2 cellular contexts compared by ENCODE assay signal in the genomic region with DNA sequence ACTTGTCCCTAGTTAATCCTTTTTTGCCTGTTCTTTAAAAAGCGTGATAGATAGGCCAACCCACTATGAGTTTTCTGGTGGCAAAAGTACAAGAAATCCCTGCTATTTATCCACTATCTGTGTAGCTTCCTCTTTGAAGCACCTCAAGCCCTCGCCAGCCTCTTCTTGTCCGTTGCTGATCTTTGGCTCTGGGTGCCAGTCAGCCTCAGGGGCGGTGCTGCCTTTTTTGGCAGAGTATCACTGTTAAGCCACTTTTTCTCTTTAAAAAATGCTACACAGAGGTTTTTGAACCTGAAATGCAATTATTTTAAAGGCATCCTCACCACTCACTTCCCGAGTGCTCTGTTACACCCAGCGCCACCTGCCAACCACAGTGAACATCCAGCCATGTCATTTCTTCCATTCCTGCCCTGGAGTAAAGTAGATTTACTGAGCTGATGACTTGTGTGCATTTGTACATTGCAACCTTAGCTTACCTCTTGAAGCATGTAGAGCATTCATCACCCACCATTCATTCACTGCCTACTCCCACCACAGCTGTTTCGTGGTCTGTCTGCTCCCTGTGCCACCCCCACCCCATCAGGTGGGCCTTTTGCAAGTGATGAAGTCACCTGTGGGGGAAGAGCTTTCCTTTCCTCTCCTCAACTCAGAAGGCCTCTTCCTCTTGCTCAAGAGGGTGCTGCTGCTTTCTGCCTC.
TF ChIP-seq lines count a peak whose summit lies in the region.

No MANE protein-coding gene starts in this region.

TF ChIP-seq in liver, 16 proteins besides CTCF, POLR2A, EP300 and RAD21 (continued from another document):
- TF ChIP-seq, protein P1, sequence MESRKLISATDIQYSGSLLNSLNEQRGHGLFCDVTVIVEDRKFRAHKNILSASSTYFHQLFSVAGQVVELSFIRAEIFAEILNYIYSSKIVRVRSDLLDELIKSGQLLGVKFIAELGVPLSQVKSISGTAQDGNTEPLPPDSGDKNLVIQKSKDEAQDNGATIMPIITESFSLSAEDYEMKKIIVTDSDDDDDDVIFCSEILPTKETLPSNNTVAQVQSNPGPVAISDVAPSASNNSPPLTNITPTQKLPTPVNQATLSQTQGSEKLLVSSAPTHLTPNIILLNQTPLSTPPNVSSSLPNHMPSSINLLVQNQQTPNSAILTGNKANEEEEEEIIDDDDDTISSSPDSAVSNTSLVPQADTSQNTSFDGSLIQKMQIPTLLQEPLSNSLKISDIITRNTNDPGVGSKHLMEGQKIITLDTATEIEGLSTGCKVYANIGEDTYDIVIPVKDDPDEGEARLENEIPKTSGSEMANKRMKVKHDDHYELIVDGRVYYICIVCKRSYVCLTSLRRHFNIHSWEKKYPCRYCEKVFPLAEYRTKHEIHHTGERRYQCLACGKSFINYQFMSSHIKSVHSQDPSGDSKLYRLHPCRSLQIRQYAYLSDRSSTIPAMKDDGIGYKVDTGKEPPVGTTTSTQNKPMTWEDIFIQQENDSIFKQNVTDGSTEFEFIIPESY (IDR thresholded peaks at IDR 0.05) = no peak
- TF ChIP-seq JUND (IDR thresholded peaks at IDR 0.05) (no peak), HNF4G (IDR thresholded peaks at IDR 0.05) (no peak), TAF1 (conservative IDR thresholded peaks at IDR 0.05) (no peak), YY1 (IDR thresholded peaks at IDR 0.05) (no peak), NR2F2 (IDR thresholded peaks at IDR 0.05) (no peak), REST (IDR thresholded peaks at IDR 0.05) (no peak), HNF4A (conservative IDR thresholded peaks at IDR 0.05) (peak; percentile 41 to 56), GABPA (IDR thresholded peaks at IDR 0.05 in 1 of 2, conservative IDR thresholded peaks at IDR 0.05 in 1 of 2) (no peak), SP1 (IDR thresholded peaks at IDR 0.05) (no peak)
- TF ChIP-seq, protein P2, sequence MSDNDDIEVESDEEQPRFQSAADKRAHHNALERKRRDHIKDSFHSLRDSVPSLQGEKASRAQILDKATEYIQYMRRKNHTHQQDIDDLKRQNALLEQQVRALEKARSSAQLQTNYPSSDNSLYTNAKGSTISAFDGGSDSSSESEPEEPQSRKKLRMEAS (IDR thresholded peaks at IDR 0.05) = no peak

TF ChIP-seq in HepG2, 621 proteins besides CTCF, POLR2A, EP300 and RAD21:
- TF ChIP-seq, protein P3, sequence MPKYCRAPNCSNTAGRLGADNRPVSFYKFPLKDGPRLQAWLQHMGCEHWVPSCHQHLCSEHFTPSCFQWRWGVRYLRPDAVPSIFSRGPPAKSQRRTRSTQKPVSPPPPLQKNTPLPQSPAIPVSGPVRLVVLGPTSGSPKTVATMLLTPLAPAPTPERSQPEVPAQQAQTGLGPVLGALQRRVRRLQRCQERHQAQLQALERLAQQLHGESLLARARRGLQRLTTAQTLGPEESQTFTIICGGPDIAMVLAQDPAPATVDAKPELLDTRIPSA (CRISPR knock-in tag; IDR thresholded peaks at IDR 0.05; ENCODE audit: borderline replicate concordance) = no peak
- TF ChIP-seq NFKB2 (CRISPR knock-in tag; IDR thresholded peaks at IDR 0.05; ENCODE audit: borderline replicate concordance) = no peak
- TF ChIP-seq XRCC5 (optimal IDR thresholded peaks at IDR 0.05; ENCODE audit: low read length) = no peak
- TF ChIP-seq, protein P4, sequence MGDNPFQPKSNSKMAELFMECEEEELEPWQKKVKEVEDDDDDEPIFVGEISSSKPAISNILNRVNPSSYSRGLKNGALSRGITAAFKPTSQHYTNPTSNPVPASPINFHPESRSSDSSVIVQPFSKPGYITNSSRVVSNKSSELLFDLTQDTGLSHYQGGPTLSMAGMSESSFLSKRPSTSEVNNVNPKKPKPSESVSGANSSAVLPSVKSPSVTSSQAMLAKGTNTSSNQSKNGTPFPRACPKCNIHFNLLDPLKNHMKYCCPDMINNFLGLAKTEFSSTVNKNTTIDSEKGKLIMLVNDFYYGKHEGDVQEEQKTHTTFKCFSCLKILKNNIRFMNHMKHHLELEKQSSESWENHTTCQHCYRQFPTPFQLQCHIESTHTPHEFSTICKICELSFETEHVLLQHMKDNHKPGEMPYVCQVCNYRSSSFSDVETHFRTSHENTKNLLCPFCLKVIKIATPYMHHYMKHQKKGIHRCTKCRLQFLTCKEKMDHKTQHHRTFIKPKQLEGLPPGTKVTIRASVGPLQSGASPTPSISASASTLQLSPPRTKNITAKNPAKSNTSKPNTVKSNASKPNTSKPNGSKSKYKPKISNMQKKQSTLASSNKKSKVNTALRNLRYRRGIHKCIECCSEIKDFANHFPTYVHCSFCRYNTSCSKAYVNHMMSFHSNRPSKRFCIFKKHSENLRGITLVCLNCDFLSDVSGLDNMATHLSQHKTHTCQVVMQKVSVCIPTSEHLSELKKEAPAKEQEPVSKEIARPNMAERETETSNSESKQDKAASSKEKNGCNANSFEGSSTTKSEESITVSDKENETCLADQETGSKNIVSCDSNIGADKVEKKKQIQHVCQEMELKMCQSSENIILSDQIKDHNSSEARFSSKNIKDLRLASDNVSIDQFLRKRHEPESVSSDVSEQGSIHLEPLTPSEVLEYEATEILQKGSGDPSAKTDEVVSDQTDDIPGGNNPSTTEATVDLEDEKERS (CRISPR knock-in tag; IDR thresholded peaks at IDR 0.05) = no peak
- TF ChIP-seq ZNF292 (CRISPR knock-in tag; IDR thresholded peaks at IDR 0.05; ENCODE audit: borderline replicate concordance, low read depth) = no peak
- no peak for TF ChIP-seq MLXIP (CRISPR knock-in tag; IDR thresholded peaks at IDR 0.05; ENCODE audit: borderline replicate concordance)
- no peak for TF ChIP-seq SRY (CRISPR knock-in tag; IDR thresholded peaks at IDR 0.05)
- no peak for TF ChIP-seq ZNF430 (CRISPR knock-in tag; IDR thresholded peaks at IDR 0.05)
- TF ChIP-seq ZNF251 (CRISPR knock-in tag; IDR thresholded peaks at IDR 0.05) = no peak
- TF ChIP-seq SNAPC5 (CRISPR knock-in tag; IDR thresholded peaks at IDR 0.05; ENCODE audit: borderline replicate concordance) = no peak
- TF ChIP-seq, protein P5, sequence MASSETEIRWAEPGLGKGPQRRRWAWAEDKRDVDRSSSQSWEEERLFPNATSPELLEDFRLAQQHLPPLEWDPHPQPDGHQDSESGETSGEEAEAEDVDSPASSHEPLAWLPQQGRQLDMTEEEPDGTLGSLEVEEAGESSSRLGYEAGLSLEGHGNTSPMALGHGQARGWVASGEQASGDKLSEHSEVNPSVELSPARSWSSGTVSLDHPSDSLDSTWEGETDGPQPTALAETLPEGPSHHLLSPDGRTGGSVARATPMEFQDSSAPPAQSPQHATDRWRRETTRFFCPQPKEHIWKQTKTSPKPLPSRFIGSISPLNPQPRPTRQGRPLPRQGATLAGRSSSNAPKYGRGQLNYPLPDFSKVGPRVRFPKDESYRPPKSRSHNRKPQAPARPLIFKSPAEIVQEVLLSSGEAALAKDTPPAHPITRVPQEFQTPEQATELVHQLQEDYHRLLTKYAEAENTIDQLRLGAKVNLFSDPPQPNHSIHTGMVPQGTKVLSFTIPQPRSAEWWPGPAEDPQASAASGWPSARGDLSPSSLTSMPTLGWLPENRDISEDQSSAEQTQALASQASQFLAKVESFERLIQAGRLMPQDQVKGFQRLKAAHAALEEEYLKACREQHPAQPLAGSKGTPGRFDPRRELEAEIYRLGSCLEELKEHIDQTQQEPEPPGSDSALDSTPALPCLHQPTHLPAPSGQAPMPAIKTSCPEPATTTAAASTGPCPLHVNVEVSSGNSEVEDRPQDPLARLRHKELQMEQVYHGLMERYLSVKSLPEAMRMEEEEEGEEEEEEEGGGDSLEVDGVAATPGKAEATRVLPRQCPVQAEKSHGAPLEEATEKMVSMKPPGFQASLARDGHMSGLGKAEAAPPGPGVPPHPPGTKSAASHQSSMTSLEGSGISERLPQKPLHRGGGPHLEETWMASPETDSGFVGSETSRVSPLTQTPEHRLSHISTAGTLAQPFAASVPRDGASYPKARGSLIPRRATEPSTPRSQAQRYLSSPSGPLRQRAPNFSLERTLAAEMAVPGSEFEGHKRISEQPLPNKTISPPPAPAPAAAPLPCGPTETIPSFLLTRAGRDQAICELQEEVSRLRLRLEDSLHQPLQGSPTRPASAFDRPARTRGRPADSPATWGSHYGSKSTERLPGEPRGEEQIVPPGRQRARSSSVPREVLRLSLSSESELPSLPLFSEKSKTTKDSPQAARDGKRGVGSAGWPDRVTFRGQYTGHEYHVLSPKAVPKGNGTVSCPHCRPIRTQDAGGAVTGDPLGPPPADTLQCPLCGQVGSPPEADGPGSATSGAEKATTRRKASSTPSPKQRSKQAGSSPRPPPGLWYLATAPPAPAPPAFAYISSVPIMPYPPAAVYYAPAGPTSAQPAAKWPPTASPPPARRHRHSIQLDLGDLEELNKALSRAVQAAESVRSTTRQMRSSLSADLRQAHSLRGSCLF (CRISPR knock-in tag; IDR thresholded peaks at IDR 0.05; ENCODE audit: borderline replicate concordance) = no peak
